In the genomic region with DNA sequence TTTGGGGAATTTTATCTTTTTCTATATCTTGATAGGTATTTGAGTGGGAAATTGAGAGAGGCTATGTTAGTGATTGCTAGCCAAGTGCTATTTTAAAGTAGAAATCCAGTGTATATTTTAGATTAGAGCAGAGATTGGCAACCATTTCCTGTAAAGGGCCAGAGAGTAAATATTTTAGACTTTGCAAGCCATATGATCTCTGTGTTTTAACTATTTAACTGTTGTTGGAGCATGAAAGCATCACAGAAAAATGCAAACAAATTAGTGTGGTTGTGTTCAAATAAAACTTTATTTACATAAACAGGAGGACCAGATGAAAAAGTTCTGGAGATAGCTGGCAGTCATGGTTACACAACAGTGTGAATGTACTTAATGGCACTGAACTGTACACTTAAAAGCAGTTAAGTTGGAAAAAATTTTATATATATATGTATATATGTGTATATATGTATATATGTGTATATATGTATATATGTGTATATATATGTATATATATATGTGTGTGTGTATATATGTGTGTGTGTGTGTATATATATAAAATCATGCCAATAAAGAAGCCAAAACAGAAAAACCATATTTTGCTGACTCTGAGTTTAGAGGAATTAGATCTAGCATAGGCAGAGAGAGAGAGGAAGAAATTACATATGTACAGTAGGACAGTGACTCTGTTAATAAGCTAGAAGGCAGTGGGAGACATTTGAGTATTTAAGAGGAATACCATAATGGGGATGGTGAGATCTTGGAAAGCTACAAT, we compare ENCODE assay signal across 12 cellular contexts.
DNase-seq lines count a peak whose midpoint lies in the region; ATAC-seq, FAIRE-seq and TF ChIP-seq lines count a peak whose summit lies in the region.
"Had no signal": no experiment of that assay in that cellular context is flagged by ENCODE, and none has a peak within 500 bp of the region (broad histone marks: within the 10 kb centered on the region; RNA-seq: fewer than 3 reads in every experiment).

No MANE protein-coding gene starts in this region.

- FAIRE-seq in K562 (lab: Jason Lieb, UNC), result no peak
- FAIRE-seq: endometrium, urothelium cell line had no signal

- no peak overlapping the region for H3K4me3 ChIP-seq in AG04450 (ENCODE audit: low read depth, low read length)
- H3K4me3 ChIP-seq in K562, result no peak overlapping the region

- H3K9me3 ChIP-seq in AG04450 (ENCODE audit: control insufficient read depth, insufficient read depth, low read length), result no peaks in the 10 kb centered on the region
- no peaks in the 10 kb centered on the region for H3K9me3 ChIP-seq in K562 (replicated peaks; ENCODE audit: control insufficient read depth, insufficient read depth, low read depth, low read length)

- H3K79me2 ChIP-seq in K562 (ENCODE audit: control insufficient read depth, insufficient read depth, low read length), result peaks cover 33% of the 10 kb centered on the region

- peaks cover 10 to 23% of the 10 kb centered on the region in 2 experiments; a peak in 4 of 5 replicates for H3K4me1 ChIP-seq in K562 (replicated peaks in 1 of 2; ENCODE audit: control insufficient read depth in 2 of 2, insufficient read depth in 2 of 2, low read length in 2 of 2)

- TF ChIP-seq EP300 in K562 (IDR thresholded peaks at IDR 0.05; ENCODE audit: low read length), result no peak

- H3K9me1 ChIP-seq in K562 (ENCODE audit: control insufficient read depth, insufficient read depth, low read length), result no peaks in the 10 kb centered on the region

- POLR2A ChIA-PET in AG04450 (lab: Yijun Ruan, JAX), result interaction anchor here (1.6 kb wide), 1 partner anchor 332 kb away, joined by 4 read pairs; no protein-coding TSS in a partner anchor
- POLR2A ChIA-PET in K562 (lab: Yijun Ruan, JAX), result interaction anchor here (0.6 to 0.9 kb wide), 4 partner anchors 9 to 390 kb away, joined by 3 to 4 read pairs (median 3); no protein-coding TSS in a partner anchor

- DNase-seq in AG04450 (ENCODE audit: low read depth, low spot score) (peak; percentile 34), K562 (ENCODE audit: extremely low read depth in 1 of 4, low spot score in 3 of 4) (no peak), kidney tubule cell (ENCODE audit: low spot score) (peak; percentile 12), AG08395 (ENCODE audit: low spot score) (no peak), NCI-H345 treated with DMSO at 0.1 percent for 48 hours (lab: John Stamatoyannopoulos, UW; ENCODE audit: unreplicated experiment) (no peak), HuH-7.5 (ENCODE audit: low spot score) (no peak)
- DNase-seq: GOT3, NCI-H187 treated with DMSO at 0.1 percent for 48 hours had no signal

- no peak for TF ChIP-seq RAD21 in K562 (CRISPR knock-in tag; conservative IDR thresholded peaks at IDR 0.05 in 1 of 2, IDR thresholded peaks at IDR 0.05 in 1 of 2)

- no peak overlapping the region for H3K9ac ChIP-seq in K562 (ENCODE audit: insufficient read depth in 1 of 2, low read depth in 2 of 2, low read length in 2 of 2)

- H2AFZ ChIP-seq in K562 (ENCODE audit: low read depth, low read length), result no peak overlapping the region

- peak overlapping the region; percentile 98 for H3K27ac ChIP-seq in AG04450 (ENCODE audit: low read depth, low read length)
- no peak overlapping the region for H3K27ac ChIP-seq in K562 (ENCODE audit: extremely low read depth, low read depth, low read length)

- H3K36me3 ChIP-seq in K562 (ENCODE audit: control insufficient read depth, insufficient read depth, low read length), result no peaks in the 10 kb centered on the region; the same call in 2 of the 3 replicates

- intact Hi-C loops in K562 (cut with micrococcal nuclease), result no loop called here

- peaks cover 12% of the 10 kb centered on the region for H4K20me1 ChIP-seq in K562 (replicated peaks; ENCODE audit: control insufficient read depth, insufficient read depth, low read length)

- no TSS peak for BruUV-seq in K562 (replicated peaks; lab: Mats Ljungman, UMichigan)

- in situ Hi-C loops in K562 (cut with MboI), result no loop called here

- TF ChIP-seq CTCF in AG04450 (IDR thresholded peaks at IDR 0.05; ENCODE audit: low read depth, low read length) (no peak), K562 (IDR thresholded peaks at IDR 0.05 in 2 of 3, conservative IDR thresholded peaks at IDR 0.05 in 1 of 3; ENCODE audit: insufficient read depth in 2 of 3, low read depth in 1 of 3, low read length in 3 of 3) (no peak)

- no peak for TF ChIP-seq POLR2A in K562 (conservative IDR thresholded peaks at IDR 0.05)

- no peaks in the 10 kb centered on the region for H3K27me3 ChIP-seq in AG04450 (ENCODE audit: control insufficient read depth, insufficient read depth, low read length)
- no peaks in the 10 kb centered on the region for H3K27me3 ChIP-seq in K562 (ENCODE audit: control insufficient read depth in 2 of 2, insufficient read depth in 2 of 2, low read length in 2 of 2)

- H3K4me2 ChIP-seq in K562 (ENCODE audit: insufficient read depth, low read length), result no peak overlapping the region

- CTCF ChIA-PET in AG04450 (lab: Charles Lee), result interaction anchor here (1.4 kb wide), 1 partner anchor 60 kb away, joined by 7 read pairs; no protein-coding TSS in a partner anchor
- CTCF ChIA-PET in K562 (lab: Yijun Ruan, JAX; ENCODE audit: low intra/inter-chr PET ratio), result no interaction called here

- ATAC-seq in HG03442 (IDR thresholded peaks at IDR 0.05; ENCODE audit: unreplicated experiment), result peak; percentile 11
- ATAC-seq in K562, result peak; percentile 26; the same call in 2 of the 3 replicates
- ATAC-seq in GM19467 (IDR thresholded peaks at IDR 0.05; ENCODE audit: unreplicated experiment), result no peak

TF ChIP-seq in K562, 482 proteins besides CTCF, POLR2A, EP300 and RAD21:
- peak; percentile 35; the same call in 1 of the 2 replicates for TF ChIP-seq MAFG (tag; conservative IDR thresholded peaks at IDR 0.05)
- peak; percentile 74 for TF ChIP-seq ZNF316 (IDR thresholded peaks at IDR 0.05)
- no peak for TF ChIP-seq SMARCE1 (IDR thresholded peaks at IDR 0.05)
- TF ChIP-seq C11orf30 (IDR thresholded peaks at IDR 0.05; ENCODE audit: low read depth), result peak; percentile 52; the same call in 1 of the 2 replicates
- TF ChIP-seq, protein P1, sequence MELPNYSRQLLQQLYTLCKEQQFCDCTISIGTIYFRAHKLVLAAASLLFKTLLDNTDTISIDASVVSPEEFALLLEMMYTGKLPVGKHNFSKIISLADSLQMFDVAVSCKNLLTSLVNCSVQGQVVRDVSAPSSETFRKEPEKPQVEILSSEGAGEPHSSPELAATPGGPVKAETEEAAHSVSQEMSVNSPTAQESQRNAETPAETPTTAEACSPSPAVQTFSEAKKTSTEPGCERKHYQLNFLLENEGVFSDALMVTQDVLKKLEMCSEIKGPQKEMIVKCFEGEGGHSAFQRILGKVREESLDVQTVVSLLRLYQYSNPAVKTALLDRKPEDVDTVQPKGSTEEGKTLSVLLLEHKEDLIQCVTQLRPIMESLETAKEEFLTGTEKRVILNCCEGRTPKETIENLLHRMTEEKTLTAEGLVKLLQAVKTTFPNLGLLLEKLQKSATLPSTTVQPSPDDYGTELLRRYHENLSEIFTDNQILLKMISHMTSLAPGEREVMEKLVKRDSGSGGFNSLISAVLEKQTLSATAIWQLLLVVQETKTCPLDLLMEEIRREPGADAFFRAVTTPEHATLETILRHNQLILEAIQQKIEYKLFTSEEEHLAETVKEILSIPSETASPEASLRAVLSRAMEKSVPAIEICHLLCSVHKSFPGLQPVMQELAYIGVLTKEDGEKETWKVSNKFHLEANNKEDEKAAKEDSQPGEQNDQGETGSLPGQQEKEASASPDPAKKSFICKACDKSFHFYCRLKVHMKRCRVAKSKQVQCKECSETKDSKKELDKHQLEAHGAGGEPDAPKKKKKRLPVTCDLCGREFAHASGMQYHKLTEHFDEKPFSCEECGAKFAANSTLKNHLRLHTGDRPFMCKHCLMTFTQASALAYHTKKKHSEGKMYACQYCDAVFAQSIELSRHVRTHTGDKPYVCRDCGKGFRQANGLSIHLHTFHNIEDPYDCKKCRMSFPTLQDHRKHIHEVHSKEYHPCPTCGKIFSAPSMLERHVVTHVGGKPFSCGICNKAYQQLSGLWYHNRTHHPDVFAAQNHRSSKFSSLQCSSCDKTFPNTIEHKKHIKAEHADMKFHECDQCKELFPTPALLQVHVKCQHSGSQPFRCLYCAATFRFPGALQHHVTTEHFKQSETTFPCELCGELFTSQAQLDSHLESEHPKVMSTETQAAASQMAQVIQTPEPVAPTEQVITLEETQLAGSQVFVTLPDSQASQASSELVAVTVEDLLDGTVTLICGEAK (IDR thresholded peaks at IDR 0.05), result peak; percentile 87
- TF ChIP-seq, protein P1 (CRISPR knock-in tag; IDR thresholded peaks at IDR 0.05), result peak; percentile 77
- TF ChIP-seq DMBX1 (CRISPR knock-in tag; IDR thresholded peaks at IDR 0.05; ENCODE audit: borderline replicate concordance), result no peak
- no peak for TF ChIP-seq EGR1 (conservative IDR thresholded peaks at IDR 0.05)
- no peak for TF ChIP-seq ARNT (IDR thresholded peaks at IDR 0.05)

Comparison
In these comparisons a context has a peak if more than half of its experiments do, and no peak if none do; other contexts are left out.
1. DNase-seq: peak in AG04450 (single experiment) and kidney tubule cell (single experiment); none in K562 (0 of 4), AG08395 (single experiment), NCI-H345 treated with DMSO at 0.1 percent for 48 hours (single experiment) and HuH-7.5 (single experiment).